ENCODE assay signal across 13 cellular contexts in the genomic region with DNA sequence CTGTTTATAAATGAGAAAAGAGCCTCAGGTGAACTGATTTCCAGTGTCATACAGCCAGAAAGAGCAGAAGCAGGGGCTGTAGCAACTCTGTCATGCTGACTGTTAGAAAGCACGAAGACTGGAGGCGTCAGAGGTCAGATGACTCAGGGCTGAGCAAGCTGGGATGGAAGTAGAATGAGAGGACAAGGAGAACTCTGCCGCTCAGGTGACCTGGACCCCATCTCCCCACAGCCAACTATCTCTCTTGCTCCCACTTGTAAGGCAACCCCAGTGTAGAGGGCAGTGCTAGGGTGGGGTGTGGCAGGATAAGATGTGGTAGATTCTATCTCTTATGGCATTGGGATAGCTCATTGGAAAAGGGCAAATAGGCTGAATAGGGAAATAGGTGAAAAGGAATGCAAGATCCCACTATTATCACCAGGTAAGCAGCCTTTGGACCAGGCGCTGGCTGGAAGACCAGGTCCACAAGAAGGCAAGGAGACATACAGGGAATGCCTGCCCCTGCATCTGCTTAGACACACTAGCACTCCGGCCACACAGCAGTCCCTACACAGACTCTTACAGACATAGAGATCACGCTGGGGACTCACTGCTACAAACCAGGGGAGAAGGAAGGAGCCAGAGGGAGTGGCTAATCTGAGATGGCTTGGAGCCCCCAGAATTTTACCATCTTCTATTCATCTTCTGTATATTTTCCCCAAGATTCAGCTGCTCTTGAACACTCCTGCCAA. TPM values are rescaled to one million over a fixed set of nuclear protein-coding genes. Genes with fewer than 3 reads are reported as not detected.
DNase-seq lines count a peak whose midpoint lies in the region; ATAC-seq and TF ChIP-seq lines count a peak whose summit lies in the region.
"Had no signal": no experiment of that assay in that cellular context is flagged by ENCODE, and none has a peak within 500 bp of the region (broad histone marks: within the 10 kb centered on the region; RNA-seq: fewer than 3 reads in every experiment).

No MANE protein-coding gene starts in this region.

- DNase-seq in ACHN (peak; percentile 80), LHCN-M2 (ENCODE audit: low read depth) (peak; percentile 78), astrocyte of the spinal cord (ENCODE audit: low read depth, low spot score) (peak; percentile 80), iPS-NIHi11 (ENCODE audit: low spot score) (peak; percentile 10), GF-D8 (lab: John Stamatoyannopoulos, UW) (no peak), lower lobe of right lung (no peak), NCI-H187 treated with DMSO at 0.1 percent for 48 hours (lab: John Stamatoyannopoulos, UW) (no peak)
- DNase-seq in activated CD8-positive, alpha-beta memory T cell treated with anti-CD3 and anti-CD28 coated beads for 24 hours: no peak
- DNase-seq: dorsolateral prefrontal cortex; naive thymus-derived CD4-positive, alpha-beta T cell; NCI-H2171 had no signal

- TF ChIP-seq CTCF in astrocyte of the spinal cord (IDR thresholded peaks at IDR 0.05; ENCODE audit: low read depth, low read length): no peak
- TF ChIP-seq CTCF in lower lobe of right lung (IDR thresholded peaks at IDR 0.05): no peak

- intact Hi-C loops in lower lobe of right lung (cut with DNase I): no loop called here

- H3K4me3 ChIP-seq in astrocyte of the spinal cord (ENCODE audit: low read depth, low read length) (no peak overlapping the region), lower lobe of right lung (no peak overlapping the region)
- H3K4me3 ChIP-seq: dorsolateral prefrontal cortex had no signal

- H3K4me1 ChIP-seq in lower lobe of right lung: no peaks in the 10 kb centered on the region

- no peaks in the 10 kb centered on the region for H3K9me3 ChIP-seq in lower lobe of right lung

- no peaks in the 10 kb centered on the region for H3K27me3 ChIP-seq in lower lobe of right lung (ENCODE audit: low read depth)
- H3K27me3 ChIP-seq: dorsolateral prefrontal cortex had no signal

- no peaks in the 10 kb centered on the region for H3K36me3 ChIP-seq in lower lobe of right lung

- no peak for ATAC-seq in lower lobe of right lung
- ATAC-seq: naive thymus-derived CD4-positive, alpha-beta T cell; Right ventricle myocardium inferior had no signal

- in situ Hi-C loops in ACHN (cut with HindIII; ENCODE audit: low pct_ligation_motif_present, low pct_unique_long_range_greater_than_20kb, low sequenced_read_pairs) (no loop called here), astrocyte of the spinal cord (cut with HindIII; ENCODE audit: low sequenced_read_pairs) (no loop called here)

- H3K27ac ChIP-seq in lower lobe of right lung: no peak overlapping the region
- H3K27ac ChIP-seq: dorsolateral prefrontal cortex, KMS-11 had no signal

RNA-seq across cellular contexts. Expression of gene LOX, which starts 21.2 kb away (rescaled TPM):
- total RNA-seq in LHCN-M2 (2014; rRNA removed) (19.5 and 26.4 TPM in 2 replicates), lower lobe of right lung (16.2 TPM)
- 46.4 TPM for polyA plus RNA-seq in LHCN-M2 (2012)
- total RNA-seq: naive thymus-derived CD4-positive, alpha-beta T cell had no signal

RNA-seq across cellular contexts. Expression of gene ZNF474, which starts 30.1 kb away (rescaled TPM):
- total RNA-seq in LHCN-M2 (2014; rRNA removed) (0.40 TPM in 1 of 2 replicates, not detected in the other), lower lobe of right lung (2.2 TPM)
- 0.33 TPM for polyA plus RNA-seq in LHCN-M2 (2012)
- total RNA-seq: Right ventricle myocardium inferior had no signal

Comparison
In these comparisons a context has a peak if more than half of its experiments do, and no peak if none do; other contexts are left out.
1. DNase-seq: peak in ACHN (single experiment), LHCN-M2 (single experiment), astrocyte of the spinal cord (single experiment) and iPS-NIHi11 (single experiment); none in GF-D8 (single experiment), lower lobe of right lung (single experiment), activated CD8-positive, alpha-beta memory T cell treated with anti-CD3 and anti-CD28 coated beads for 24 hours (single experiment) and NCI-H187 treated with DMSO at 0.1 percent for 48 hours (single experiment).